Comparison of ENCODE assay signal across 9 cellular contexts in genomic region chrX:1507511-1508463, GRCh38. TPM values are rescaled to one million over a fixed set of nuclear protein-coding genes. Genes with fewer than 3 reads are reported as not detected.
DNase-seq lines count a peak whose midpoint lies in the region; ATAC-seq, FAIRE-seq and TF ChIP-seq lines count a peak whose summit lies in the region.
"Had no signal": no experiment of that assay in that cellular context is flagged by ENCODE, and none has a peak within 500 bp of the region (broad histone marks: within the 10 kb centered on the region; RNA-seq: fewer than 3 reads in every experiment).

No MANE protein-coding gene starts in this region.

- H3K27me3 ChIP-seq in stomach (no peaks in the 10 kb centered on the region), foreskin keratinocyte (no peaks in the 10 kb centered on the region)

- no peak for TF ChIP-seq RAD21 in A549 (conservative IDR thresholded peaks at IDR 0.05 in 1 of 2, IDR thresholded peaks at IDR 0.05 in 1 of 2)

- TF ChIP-seq POLR2A in A549 (IDR thresholded peaks at IDR 0.05; ENCODE audit: low read length) (no peak), stomach (IDR thresholded peaks at IDR 0.05) (no peak)

- POLR2A ChIA-PET in A549 (lab: Yijun Ruan, JAX) = no interaction called here
- POLR2A ChIA-PET in activated CD8-positive, alpha-beta T cell treated with anti-CD3 and anti-CD28 coated beads for 36 hours (lab: Charles Lee) = no interaction called here

- no peaks in the 10 kb centered on the region for H3K27me3 Mint-ChIP-seq in activated CD8-positive, alpha-beta T cell treated with anti-CD3 and anti-CD28 coated beads for 36 hours
- no peaks in the 10 kb centered on the region for H3K27me3 Mint-ChIP-seq in stimulated activated memory B cell treated with anti-CD40 and anti-IgM and Interleukin-4, amounts not matched to agents 10 μg/mL and 1 μg/mL and 100 μg/mL, for 72 hours

- H3K4me3 ChIP-seq in A549 (no peak overlapping the region), stomach (no peak overlapping the region)

- H3K4me1 ChIP-seq in A549 = no peaks in the 10 kb centered on the region
- peaks cover 0 to 10% (median 0%) of the 10 kb centered on the region in 4 donors for H3K4me1 ChIP-seq in stomach
- H3K4me1 ChIP-seq in foreskin keratinocyte = no peaks in the 10 kb centered on the region

- TF ChIP-seq EP300 in A549 (IDR thresholded peaks at IDR 0.05) (no peak), stomach (IDR thresholded peaks at IDR 0.05) (no peak)

- intact Hi-C loops in activated CD8-positive, alpha-beta T cell treated with anti-CD3 and anti-CD28 coated beads for 36 hours (cut with micrococcal nuclease) = no loop called here
- intact Hi-C loops in stomach (cut with DNase I; ENCODE audit: low total_unique reads) = no loop called here

- H3K36me3 Mint-ChIP-seq in activated CD8-positive, alpha-beta T cell treated with anti-CD3 and anti-CD28 coated beads for 36 hours (ENCODE audit: low read depth) = peaks cover 37% of the 10 kb centered on the region
- H3K36me3 Mint-ChIP-seq in stimulated activated memory B cell treated with anti-CD40 and anti-IgM and Interleukin-4, amounts not matched to agents 10 μg/mL and 1 μg/mL and 100 μg/mL, for 72 hours = peaks cover 50% of the 10 kb centered on the region

- FAIRE-seq in A549 (lab: Jason Lieb, UNC) = no peak

- 48% methylated on average over 38 of the region's 40 CpGs for WGBS in A549 (ENCODE audit: missing lambda C conversion rate)
- 77 to 84% (median 80%) methylated on average over 31 to 40 of the region's 40 CpGs for WGBS in stomach, 5 donors

- no peak overlapping the region for H3K4me2 ChIP-seq in A549

- no peak overlapping the region for H3K27ac ChIP-seq in A549
- H3K27ac ChIP-seq in stomach = no peak overlapping the region
- no peak overlapping the region for H3K27ac ChIP-seq in foreskin keratinocyte

- H3K9me3 ChIP-seq in A549 = 0 out of 3 replicates have a peak, but pooled peaks cover 3% of the 10 kb centered on the region
- peaks cover 0 to 16% (median 13%) of the 10 kb centered on the region in 4 donors for H3K9me3 ChIP-seq in stomach

- TF ChIP-seq CTCF in A549 (IDR thresholded peaks at IDR 0.05) (no peak), stomach (IDR thresholded peaks at IDR 0.05) (no peak), foreskin keratinocyte (conservative IDR thresholded peaks at IDR 0.05) (no peak)
- no peak for TF ChIP-seq CTCF in activated CD8-positive, alpha-beta T cell treated with anti-CD3 and anti-CD28 coated beads for 36 hours (IDR thresholded peaks at IDR 0.05)

- H3K9me3 Mint-ChIP-seq in activated CD8-positive, alpha-beta T cell treated with anti-CD3 and anti-CD28 coated beads for 36 hours = peaks cover under 1% of the 10 kb centered on the region
- peaks cover 2% of the 10 kb centered on the region for H3K9me3 Mint-ChIP-seq in stimulated activated memory B cell treated with anti-CD40 and anti-IgM and Interleukin-4, amounts not matched to agents 10 μg/mL and 1 μg/mL and 100 μg/mL, for 72 hours

- CTCF ChIA-PET in A549 (lab: Yijun Ruan, JAX) = no interaction called here
- CTCF ChIA-PET in activated CD8-positive, alpha-beta T cell treated with anti-CD3 and anti-CD28 coated beads for 36 hours (lab: Charles Lee) = no interaction called here

- peaks cover 32% of the 10 kb centered on the region for H3K4me1 Mint-ChIP-seq in activated CD8-positive, alpha-beta T cell treated with anti-CD3 and anti-CD28 coated beads for 36 hours (ENCODE audit: low read depth)
- H3K4me1 Mint-ChIP-seq in stimulated activated memory B cell treated with anti-CD40 and anti-IgM and Interleukin-4, amounts not matched to agents 10 μg/mL and 1 μg/mL and 100 μg/mL, for 72 hours = peaks cover 41% of the 10 kb centered on the region

- H3K27ac Mint-ChIP-seq in activated CD8-positive, alpha-beta T cell treated with anti-CD3 and anti-CD28 coated beads for 36 hours = no peak overlapping the region
- no peak overlapping the region for H3K27ac Mint-ChIP-seq in stimulated activated memory B cell treated with anti-CD40 and anti-IgM and Interleukin-4, amounts not matched to agents 10 μg/mL and 1 μg/mL and 100 μg/mL, for 72 hours

- ATAC-seq in A549 (peak; percentile 53 to 71; a peak in 4 of 6 replicates), HG03108 (IDR thresholded peaks at IDR 0.05; ENCODE audit: unreplicated experiment) (peak; percentile 67), foreskin keratinocyte (no peak)
- peak; percentile 74 for ATAC-seq in activated CD8-positive, alpha-beta T cell treated with anti-CD3 and anti-CD28 coated beads for 36 hours
- peak; percentile 92 for ATAC-seq in stimulated activated memory B cell treated with anti-CD40 and anti-IgM and Interleukin-4, amounts not matched to agents 10 μg/mL and 1 μg/mL and 100 μg/mL, for 72 hours

- no peak for DNase-seq in A549 (ENCODE audit: low read depth in 1 of 2, low spot score in 1 of 2)
- peak; percentile 33 for DNase-seq in GM19238 (ENCODE audit: insufficient read length, low spot score)
- DNase-seq in activated CD8-positive, alpha-beta T cell treated with anti-CD3 and anti-CD28 coated beads for 36 hours = peak; percentile 77
- DNase-seq in NCI-H1436 (lab: John Stamatoyannopoulos, UW) = no peak
- no peak for DNase-seq in stomach
- DNase-seq in foreskin keratinocyte = no peak

- H3K4me3 Mint-ChIP-seq in activated CD8-positive, alpha-beta T cell treated with anti-CD3 and anti-CD28 coated beads for 36 hours = no peak overlapping the region
- H3K4me3 Mint-ChIP-seq in stimulated activated memory B cell treated with anti-CD40 and anti-IgM and Interleukin-4, amounts not matched to agents 10 μg/mL and 1 μg/mL and 100 μg/mL, for 72 hours = no peak overlapping the region

- no peaks in the 10 kb centered on the region for H3K36me3 ChIP-seq in stomach

TF ChIP-seq in A549, 52 proteins besides CTCF, POLR2A, EP300 and RAD21:
- no peak for TF ChIP-seq KDM5A (IDR thresholded peaks at IDR 0.05)
TF ChIP-seq in A549: peak in this region for 0.

RNA-seq across cellular contexts. Expression of gene P2RY8, which starts 29.2 kb away (rescaled TPM):
- polyA plus RNA-seq in A549 (2011; rRNA removed) (not detected in 2 replicates), A549 (2017; fragmentation: RNase III; extraction: RNeasy Plus Mini Kit Qiagen cat#74134 plus additional on column Dnase treatment) (0.03 TPM in 1 of 3 replicates, not detected in the others), stomach (under 1 TPM; 0.31 to 0.76 (median 0.70) TPM), foreskin keratinocyte (not detected in 2 replicates)
- 0.01 TPM in 1 of 2 replicates, not detected in the other for polyA plus RNA-seq in A549 (2012; cell fraction: cytosol; rRNA removed)
- polyA plus RNA-seq in A549 (2012; cell fraction: nucleus; rRNA removed) = not detected in 2 replicates
- not detected in 2 replicates for polyA minus RNA-seq in A549 (2011; rRNA and poly(A)+ RNA removed)
- total RNA-seq in activated CD8-positive, alpha-beta T cell treated with anti-CD3 and anti-CD28 coated beads for 36 hours = 10 to 100 TPM; 27.5 to 28.3 TPM
- total RNA-seq in stomach (1 to 10 TPM in 3 of 5 donors, not detected in 2; 1.8 to 3.3 (median 1.9) TPM), foreskin keratinocyte (not detected in 2 replicates)
- total RNA-seq: fibroblast of villous mesenchyme had no signal

RNA-seq across cellular contexts. Expression of gene ASMTL, which starts 55.1 kb away (rescaled TPM):
- polyA plus RNA-seq in A549 (2011; rRNA removed) (15.4 and 15.6 TPM in 2 replicates), A549 (2017; fragmentation: RNase III; extraction: RNeasy Plus Mini Kit Qiagen cat#74134 plus additional on column Dnase treatment) (12.2 to 14.4 TPM (median 12.3 TPM) in 3 replicates), stomach (10 to 100 TPM; 14.9 to 29.3 (median 24.4) TPM), foreskin keratinocyte (20.3 and 23.4 TPM in 2 replicates)
- 26.6 and 30.8 TPM in 2 replicates for polyA plus RNA-seq in A549 (2012; cell fraction: cytosol; rRNA removed)
- polyA plus RNA-seq in A549 (2012; cell fraction: nucleus; rRNA removed) = 39.8 and 40.3 TPM in 2 replicates
- 14.7 and 16.7 TPM in 2 replicates for polyA minus RNA-seq in A549 (2011; rRNA and poly(A)+ RNA removed)
- 10 to 100 TPM; 55.8 to 57.2 TPM for total RNA-seq in activated CD8-positive, alpha-beta T cell treated with anti-CD3 and anti-CD28 coated beads for 36 hours
- total RNA-seq in stomach (10 to 100 TPM in 3 of 5 donors, 1 to 10 TPM in 2; 5.8 to 45.8 (median 14.0) TPM), foreskin keratinocyte (16.4 and 21.3 TPM in 2 replicates)

Comparison
In these comparisons a context has a peak if more than half of its experiments do, and no peak if none do; other contexts are left out.
1. DNase-seq: peak in GM19238 (single experiment) and activated CD8-positive, alpha-beta T cell treated with anti-CD3 and anti-CD28 coated beads for 36 hours (single experiment); none in A549 (0 of 2), NCI-H1436 (single experiment), stomach (single experiment) and foreskin keratinocyte (0 of 2).
2. RNA of gene P2RY8, which starts 29.2 kb away (total RNA-seq): 27.5 to 28.3 TPM in activated CD8-positive, alpha-beta T cell treated with anti-CD3 and anti-CD28 coated beads for 36 hours; 1.8 to 3.3 TPM in stomach and not detected in foreskin keratinocyte; every median in the first group is over 4 times any median in the second.